In genomic region chr2:171578156-171578803, GRCh38 we compare ENCODE assay signal across 24 cellular contexts.
"Had no signal": no experiment of that assay in that cellular context is flagged by ENCODE, and none has a peak within 500 bp of the region (broad histone marks: within the 10 kb centered on the region; RNA-seq: fewer than 3 reads in every experiment).

No MANE protein-coding gene starts in this region.

- H3K4me1 ChIP-seq: left ventricle myocardium inferior, pancreas, prostate gland, transverse colon, upper lobe of left lung, vagina had no signal

- H3K27ac ChIP-seq: hepatocyte, left ventricle myocardium inferior, pancreas, prostate gland, spleen, transverse colon, upper lobe of left lung, vagina had no signal

- H3K27ac Mint-ChIP-seq: naive thymus-derived CD4-positive, alpha-beta T cell; natural killer cell treated with Interleukin-12 subunit alpha and Interleukin-12 subunit beta and Interleukin-15 and Interleukin-18, amount 100 ng/mL, for 72 hours; stimulated activated effector memory CD8-positive, alpha-beta T cell treated with anti-CD3 and anti-CD28 coated beads, Interleukin-12 subunit alpha, Interleukin-12 subunit beta, amount 100 ng/mL, for 72 hours; stimulated activated naive CD8-positive, alpha-beta T cell treated with anti-CD3 and anti-CD28 coated beads, Interleukin-15, Interleukin-2, amounts not matched to agents 100 ng/mL and 50 ng/mL, for 24 hours had no signal

- H3K4me3 Mint-ChIP-seq: naive thymus-derived CD4-positive, alpha-beta T cell; natural killer cell treated with Interleukin-12 subunit alpha and Interleukin-12 subunit beta and Interleukin-15 and Interleukin-18, amount 100 ng/mL, for 72 hours; stimulated activated effector memory CD8-positive, alpha-beta T cell treated with anti-CD3 and anti-CD28 coated beads, Interleukin-12 subunit alpha, Interleukin-12 subunit beta, amount 100 ng/mL, for 72 hours; stimulated activated naive CD8-positive, alpha-beta T cell treated with anti-CD3 and anti-CD28 coated beads, Interleukin-15, Interleukin-2, amounts not matched to agents 100 ng/mL and 50 ng/mL, for 24 hours had no signal

- H3K9me3 Mint-ChIP-seq: naive thymus-derived CD4-positive, alpha-beta T cell; natural killer cell treated with Interleukin-12 subunit alpha and Interleukin-12 subunit beta and Interleukin-15 and Interleukin-18, amount 100 ng/mL, for 72 hours; stimulated activated effector memory CD8-positive, alpha-beta T cell treated with anti-CD3 and anti-CD28 coated beads, Interleukin-12 subunit alpha, Interleukin-12 subunit beta, amount 100 ng/mL, for 72 hours; stimulated activated naive CD8-positive, alpha-beta T cell treated with anti-CD3 and anti-CD28 coated beads, Interleukin-15, Interleukin-2, amounts not matched to agents 100 ng/mL and 50 ng/mL, for 24 hours had no signal

- H3K4me3 ChIP-seq: hepatocyte, left ventricle myocardium inferior, lung, mucosa of descending colon, pancreas, prostate gland, spleen, transverse colon, upper lobe of left lung, vagina had no signal

- H3K27me3 ChIP-seq: hepatocyte, pancreas, spleen, upper lobe of left lung, vagina had no signal

- H3K36me3 Mint-ChIP-seq: naive thymus-derived CD4-positive, alpha-beta T cell; natural killer cell treated with Interleukin-12 subunit alpha and Interleukin-12 subunit beta and Interleukin-15 and Interleukin-18, amount 100 ng/mL, for 72 hours; stimulated activated effector memory CD8-positive, alpha-beta T cell treated with anti-CD3 and anti-CD28 coated beads, Interleukin-12 subunit alpha, Interleukin-12 subunit beta, amount 100 ng/mL, for 72 hours had no signal

- H3K79me2 ChIP-seq: hepatocyte had no signal

- H3K4me2 ChIP-seq: hepatocyte had no signal

- H3K9me3 ChIP-seq: left ventricle myocardium inferior, mucosa of descending colon, pancreas, prostate gland, spleen, transverse colon, upper lobe of left lung, vagina had no signal

- H3K36me3 ChIP-seq: left ventricle myocardium inferior, pancreas, prostate gland, spleen, transverse colon, upper lobe of left lung, vagina had no signal

- FAIRE-seq: pancreas, small intestine had no signal

- DNase-seq: islet precursor cell; left ventricle myocardium inferior; midbrain; mucosa of descending colon; naive thymus-derived CD4-positive, alpha-beta T cell; pancreas; posterior cingulate gyrus; retina; right cardiac atrium; small intestine; spleen; stimulated activated CD4-positive, alpha-beta T cell treated with anti-CD3 and anti-CD28 coated beads, Interleukin-4, amount 100 ng/mL, for 24 hours; stimulated activated naive CD4-positive, alpha-beta T cell; substantia nigra; transverse colon; upper lobe of left lung had no signal

- ATAC-seq: mucosa of descending colon; naive thymus-derived CD4-positive, alpha-beta T cell; natural killer cell treated with Interleukin-12 subunit alpha and Interleukin-12 subunit beta and Interleukin-15 and Interleukin-18, amount 100 ng/mL, for 72 hours; pancreas; right cardiac atrium; sciatic nerve; stimulated activated effector memory CD8-positive, alpha-beta T cell treated with anti-CD3 and anti-CD28 coated beads, Interleukin-12 subunit alpha, Interleukin-12 subunit beta, amount 100 ng/mL, for 72 hours had no signal

- H2AFZ ChIP-seq: hepatocyte had no signal
